Comparison of ENCODE assay signal across 9 cellular contexts in the genomic region with DNA sequence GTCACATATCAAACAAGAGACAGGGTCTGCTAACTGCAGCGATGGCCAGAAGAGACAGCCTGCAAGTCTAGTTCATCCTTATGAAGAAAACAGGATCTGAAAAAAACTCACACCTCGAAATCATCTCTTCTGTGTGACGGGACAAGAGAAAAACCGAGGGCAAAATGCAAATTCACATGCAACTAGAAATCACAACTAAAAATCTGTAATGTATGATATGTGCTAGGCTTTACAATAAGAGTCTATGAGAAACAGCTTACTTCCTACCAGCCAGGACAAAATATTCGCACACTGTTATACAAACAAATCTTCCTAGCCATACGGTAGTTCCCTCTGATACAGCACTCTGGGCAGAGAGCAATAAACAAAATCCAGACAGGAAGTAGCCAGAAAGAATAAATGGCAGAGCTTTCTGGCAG. TPM values are rescaled to one million over a fixed set of nuclear protein-coding genes. Genes with fewer than 3 reads are reported as not detected.
DNase-seq lines count a peak whose midpoint lies in the region; ATAC-seq, FAIRE-seq and TF ChIP-seq lines count a peak whose summit lies in the region.
"Had no signal": no experiment of that assay in that cellular context is flagged by ENCODE, and none has a peak within 500 bp of the region (broad histone marks: within the 10 kb centered on the region; RNA-seq: fewer than 3 reads in every experiment).

No MANE protein-coding gene starts in this region.

- H3K27ac ChIP-seq in pancreas (peak overlapping the region in 2 of 4 donors; percentile 8 to 25), gastrocnemius medialis (no peak overlapping the region)

- H3K4me1 Mint-ChIP-seq in activated T-cell treated with anti-CD3 and anti-CD28 coated beads, Interleukin-2, amount 50 U/mL, for 72 hours (ENCODE audit: low read depth) = peaks cover 87% of the 10 kb centered on the region
- H3K4me1 Mint-ChIP-seq in activated T-helper 1 cell treated with anti-CD3 and anti-CD28 coated beads, Interleukin-12 subunit alpha, Interleukin-12 subunit beta, Interleukin-2, Interleukin-4 antibody, amounts not matched to agents 30 ng/mL and 10 ng/mL and 1 ng/mL, durations not matched to agents 14 hours and 24 hours and 36 hours (ENCODE audit: low read depth) = peaks cover 87% of the 10 kb centered on the region

- peak overlapping the region; percentile 89 for H3K27ac Mint-ChIP-seq in activated T-cell treated with anti-CD3 and anti-CD28 coated beads, Interleukin-2, amount 50 U/mL, for 72 hours
- H3K27ac Mint-ChIP-seq in activated T-helper 1 cell treated with anti-CD3 and anti-CD28 coated beads, Interleukin-12 subunit alpha, Interleukin-12 subunit beta, Interleukin-2, Interleukin-4 antibody, amounts not matched to agents 30 ng/mL and 10 ng/mL and 1 ng/mL, durations not matched to agents 14 hours and 24 hours and 36 hours = peak overlapping the region; percentile 78

- peak overlapping the region; percentile 64 to 90 for H3K4me3 Mint-ChIP-seq in activated T-cell treated with anti-CD3 and anti-CD28 coated beads, Interleukin-2, amount 50 U/mL, for 72 hours
- peak overlapping the region; percentile 57 for H3K4me3 Mint-ChIP-seq in activated T-helper 1 cell treated with anti-CD3 and anti-CD28 coated beads, Interleukin-12 subunit alpha, Interleukin-12 subunit beta, Interleukin-2, Interleukin-4 antibody, amounts not matched to agents 30 ng/mL and 10 ng/mL and 1 ng/mL, durations not matched to agents 14 hours and 24 hours and 36 hours
- H3K4me3 Mint-ChIP-seq: neural crest cell had no signal

- H3K27me3 ChIP-seq in pancreas = no peaks in the 10 kb centered on the region
- H3K27me3 ChIP-seq in gastrocnemius medialis = no peaks in the 10 kb centered on the region

- H3K4me3 ChIP-seq in pancreas (no peak overlapping the region), gastrocnemius medialis (no peak overlapping the region)

- H3K9me3 ChIP-seq in pancreas (no peaks in the 10 kb centered on the region), gastrocnemius medialis (no peaks in the 10 kb centered on the region)

- in situ Hi-C loops in gastrocnemius medialis (cut with MboI; ENCODE audit: low sequenced_read_pairs in 4 of 4) = no loop called here

- no peaks in the 10 kb centered on the region for H3K9me3 Mint-ChIP-seq in activated T-cell treated with anti-CD3 and anti-CD28 coated beads, Interleukin-2, amount 50 U/mL, for 72 hours
- peaks cover 6% of the 10 kb centered on the region for H3K9me3 Mint-ChIP-seq in activated T-helper 1 cell treated with anti-CD3 and anti-CD28 coated beads, Interleukin-12 subunit alpha, Interleukin-12 subunit beta, Interleukin-2, Interleukin-4 antibody, amounts not matched to agents 30 ng/mL and 10 ng/mL and 1 ng/mL, durations not matched to agents 14 hours and 24 hours and 36 hours
- H3K9me3 Mint-ChIP-seq: neural crest cell had no signal

- H3K36me3 Mint-ChIP-seq in activated T-cell treated with anti-CD3 and anti-CD28 coated beads, Interleukin-2, amount 50 U/mL, for 72 hours (ENCODE audit: insufficient read depth in 2 of 2) = peaks cover 3 to 9% of the 10 kb centered on the region in 2 donors
- peaks cover 35% of the 10 kb centered on the region for H3K36me3 Mint-ChIP-seq in activated T-helper 1 cell treated with anti-CD3 and anti-CD28 coated beads, Interleukin-12 subunit alpha, Interleukin-12 subunit beta, Interleukin-2, Interleukin-4 antibody, amounts not matched to agents 30 ng/mL and 10 ng/mL and 1 ng/mL, durations not matched to agents 14 hours and 24 hours and 36 hours (ENCODE audit: low read depth)

- FAIRE-seq in pancreas (lab: Jason Lieb, UNC) (peak; percentile 49), H54 (lab: Jason Lieb, UNC) (no peak)

- TF ChIP-seq CTCF in pancreas (IDR thresholded peaks at IDR 0.05) = no peak
- TF ChIP-seq CTCF in gastrocnemius medialis (IDR thresholded peaks at IDR 0.05 in 4 of 5, conservative IDR thresholded peaks at IDR 0.05 in 1 of 5) = no peak

- H3K4me1 ChIP-seq in pancreas (no peaks in the 10 kb centered on the region), gastrocnemius medialis (no peaks in the 10 kb centered on the region)

- intact Hi-C loops in activated T-helper 1 cell treated with anti-CD3 and anti-CD28 coated beads, Interleukin-12 subunit alpha, Interleukin-12 subunit beta, Interleukin-2, Interleukin-4 antibody, amounts not matched to agents 30 ng/mL and 10 ng/mL and 1 ng/mL, durations not matched to agents 14 hours and 24 hours and 36 hours (cut with micrococcal nuclease) = no loop called here
- intact Hi-C loops in pancreas (cut with DNase I) = no loop called here
- intact Hi-C loops in gastrocnemius medialis (cut with DNase I; ENCODE audit: low total_unique reads) = no loop called here

- DNase-seq in activated T-cell treated with anti-CD3 and anti-CD28 coated beads, Interleukin-2, amount 50 U/mL, for 72 hours = no peak
- DNase-seq in activated T-cell treated with anti-CD3 and anti-CD28 coated beads, Interleukin-2, amount 50 U/mL, for 48 hours = no peak
- DNase-seq in activated T-helper 1 cell treated with anti-CD3 and anti-CD28 coated beads, Interleukin-12 subunit alpha, Interleukin-12 subunit beta, Interleukin-2, Interleukin-4 antibody, amounts not matched to agents 30 ng/mL and 10 ng/mL and 1 ng/mL, durations not matched to agents 14 hours and 24 hours and 36 hours (ENCODE audit: low spot score) = no peak
- DNase-seq in pancreas = no peak
- DNase-seq in gastrocnemius medialis = no peak
- DNase-seq in NCI-H187 (lab: John Stamatoyannopoulos, UW) = no peak
- no peak for DNase-seq in H54 (ENCODE audit: insufficient read length, low spot score)

- no peak for ATAC-seq in activated T-cell treated with anti-CD3 and anti-CD28 coated beads, Interleukin-2, amount 50 U/mL, for 72 hours (replicated peaks in 1 of 2)
- ATAC-seq in HG02973 (IDR thresholded peaks at IDR 0.05; ENCODE audit: unreplicated experiment) (peak; percentile 60), pancreas (peak in 3 of 4 donors; percentile 44 to 67 (median 66)), gastrocnemius medialis (no peak)

- TF ChIP-seq POLR2A in gastrocnemius medialis (IDR thresholded peaks at IDR 0.05) (no peak), H54 (IDR thresholded peaks at IDR 0.05; ENCODE audit: low read depth, low read length) (no peak)

- no peaks in the 10 kb centered on the region for H3K27me3 Mint-ChIP-seq in activated T-cell treated with anti-CD3 and anti-CD28 coated beads, Interleukin-2, amount 50 U/mL, for 72 hours (ENCODE audit: low read depth)
- H3K27me3 Mint-ChIP-seq in activated T-helper 1 cell treated with anti-CD3 and anti-CD28 coated beads, Interleukin-12 subunit alpha, Interleukin-12 subunit beta, Interleukin-2, Interleukin-4 antibody, amounts not matched to agents 30 ng/mL and 10 ng/mL and 1 ng/mL, durations not matched to agents 14 hours and 24 hours and 36 hours (ENCODE audit: insufficient read depth) = no peaks in the 10 kb centered on the region

- WGBS in pancreas, 2 donors = 63 to 71% methylated on average over 6 of the region's 6 CpGs

- H3K36me3 ChIP-seq in pancreas = no peaks in the 10 kb centered on the region
- no peaks in the 10 kb centered on the region for H3K36me3 ChIP-seq in gastrocnemius medialis

RNA-seq across cellular contexts. Expression of a gene that starts 48.8 kb away (rescaled TPM):
- 100 to 1,000 TPM; 114 to 141 TPM for total RNA-seq in activated T-cell treated with anti-CD3 and anti-CD28 coated beads, Interleukin-2, amount 50 U/mL, for 72 hours
- 153 and 159 TPM in 2 replicates for total RNA-seq in activated T-helper 1 cell treated with anti-CD3 and anti-CD28 coated beads, Interleukin-12 subunit alpha, Interleukin-12 subunit beta, Interleukin-2, Interleukin-4 antibody, amounts not matched to agents 30 ng/mL and 10 ng/mL and 1 ng/mL, durations not matched to agents 14 hours and 24 hours and 36 hours
- total RNA-seq in pancreas (10 to 100 TPM in 1 of 6 donors, 1 to 10 TPM in 5; 6.9 to 12.5 (median 8.5) TPM), gastrocnemius medialis (1 to 10 TPM; 1.8 to 6.3 (median 3.0) TPM)
- 1 to 10 TPM; 1.9 to 2.6 TPM for polyA plus RNA-seq in pancreas

Comparison
In these comparisons a context has a peak if more than half of its experiments do, and no peak if none do; other contexts are left out.
1. ATAC-seq: peak in HG02973 (single experiment) and pancreas (3 of 4); none in activated T-cell treated with anti-CD3 and anti-CD28 coated beads, Interleukin-2, amount 50 U/mL, for 72 hours (0 of 2) and gastrocnemius medialis (0 of 2).
2. RNA of a gene that starts 48.8 kb away (total RNA-seq): 153 to 159 TPM in activated T-helper 1 cell treated with anti-CD3 and anti-CD28 coated beads, Interleukin-12 subunit alpha, Interleukin-12 subunit beta, Interleukin-2, Interleukin-4 antibody, amounts not matched to agents 30 ng/mL and 10 ng/mL and 1 ng/mL, durations not matched to agents 14 hours and 24 hours and 36 hours and 114 to 141 TPM in activated T-cell treated with anti-CD3 and anti-CD28 coated beads, Interleukin-2, amount 50 U/mL, for 72 hours; 6.9 to 12.5 TPM in pancreas and 1.8 to 6.3 TPM in gastrocnemius medialis; every median in the first group is over 4 times any median in the second.